ENCODE assay signal across 8 cellular contexts in the genomic region with DNA sequence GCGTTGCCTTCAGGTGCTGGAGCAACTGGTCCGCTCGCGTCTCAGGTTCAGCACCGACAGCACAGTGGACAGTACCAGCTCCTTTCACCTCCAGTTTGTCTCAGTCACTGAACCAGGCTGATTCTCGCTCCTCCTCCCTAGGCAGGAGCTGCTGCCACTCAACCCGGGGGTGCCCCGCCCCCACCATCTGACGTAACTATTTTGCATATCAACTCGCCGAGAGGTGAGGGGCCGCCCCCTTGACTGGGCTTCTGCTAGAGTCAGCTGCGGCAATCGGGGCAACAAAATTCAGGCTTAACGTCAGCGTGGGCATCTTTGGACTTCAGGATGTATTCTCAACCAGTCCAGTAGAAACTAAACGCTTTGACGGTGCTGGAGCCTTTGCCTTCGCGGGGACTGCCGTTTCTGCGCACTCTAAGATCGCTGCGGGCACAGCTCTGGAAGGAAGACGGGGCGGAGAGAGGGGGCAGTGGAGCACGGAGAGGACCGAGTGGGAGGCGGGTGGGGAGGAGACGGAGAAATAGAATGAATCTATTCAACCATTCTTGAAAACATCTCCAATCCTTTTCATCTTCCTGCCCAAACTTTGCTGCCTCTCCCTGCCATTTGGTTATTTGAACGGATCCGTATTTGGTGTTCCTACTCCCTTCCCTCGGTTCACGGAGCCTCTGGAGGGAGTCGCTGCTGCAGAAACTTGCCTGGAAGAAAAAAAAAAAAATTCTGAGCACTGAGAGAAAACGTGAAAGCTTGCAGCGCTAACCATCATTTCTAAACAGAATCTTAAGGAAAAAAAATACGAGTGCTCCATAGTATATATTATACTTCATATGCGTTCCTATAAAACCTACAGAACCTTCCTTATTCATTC. TPM values are rescaled to one million over a fixed set of nuclear protein-coding genes. Genes with fewer than 3 reads are reported as not detected.
DNase-seq lines count a peak whose midpoint lies in the region; ATAC-seq, FAIRE-seq and TF ChIP-seq lines count a peak whose summit lies in the region.

A gene (minus strand): TSS at position 109 of the 868 bp plus-strand sequence. CDS start 52,604 bp downstream, outside the sequence.

- WGBS in H1 (ENCODE audit: extremely low coverage in 1 of 2, insufficient coverage in 1 of 2, insufficient read length in 1 of 2, insufficient replicate concordance in 2 of 2, low coverage in 1 of 2, low lambda C conversion rate in 2 of 2, missing lambda C conversion rate in 1 of 2), 2 experiments = 3% methylated on average over 34 of the region's 39 CpGs; no CpG with 5 or more reads in 1 of the 2 experiments

- H3K36me3 Mint-ChIP-seq in WTC11 (no peaks in the 10 kb centered on the region), memory B cell (no peaks in the 10 kb centered on the region), HFFc6 (ENCODE audit: low read depth) (no peaks in the 10 kb centered on the region)

- no peaks in the 10 kb centered on the region for H3K79me1 ChIP-seq in H1 (ENCODE audit: low read depth, low read length)

- H3K4me3 Mint-ChIP-seq in WTC11 (peak within 1 kb of the TSS; percentile 100), memory B cell (peak within 1 kb of the TSS; percentile 5), HFFc6 (no peak within 1 kb of the TSS)

- peaks cover 19% of the 10 kb centered on the region for H3K4me1 Mint-ChIP-seq in WTC11
- H3K4me1 Mint-ChIP-seq in memory B cell = no peaks in the 10 kb centered on the region
- no peaks in the 10 kb centered on the region for H3K4me1 Mint-ChIP-seq in HFFc6 (ENCODE audit: low read depth)

- H3K27ac Mint-ChIP-seq in WTC11 (peak within 1 kb of the TSS; percentile 98), memory B cell (no peak within 1 kb of the TSS), HFFc6 (no peak within 1 kb of the TSS)

- H2BK120ac ChIP-seq in H1 (replicated peaks; ENCODE audit: low read depth, low read length) = no peak within 1 kb of the TSS

- peak within 1 kb of the TSS; percentile 99 for H2AFZ ChIP-seq in H1 (ENCODE audit: low read length)

- no peak within 1 kb of the TSS for H3K14ac ChIP-seq in H1 (ENCODE audit: insufficient read length)

- H3K23ac ChIP-seq in H1 (ENCODE audit: insufficient read length) = no peak within 1 kb of the TSS

- H3K27me3 Mint-ChIP-seq in WTC11 (ENCODE audit: low read depth) (no peaks in the 10 kb centered on the region), memory B cell (no peaks in the 10 kb centered on the region), HFFc6 (ENCODE audit: insufficient read depth) (no peaks in the 10 kb centered on the region)

- no peak within 1 kb of the TSS for H2BK20ac ChIP-seq in H1 (ENCODE audit: low read length)

- no peak within 1 kb of the TSS for H4K91ac ChIP-seq in H1 (replicated peaks; ENCODE audit: insufficient read length, low read length)

- CTCF ChIA-PET in WTC11 (lab: Charles Lee) = interaction anchor here (1.7 kb wide), 1 partner anchor 298 kb away, joined by 7 read pairs; no protein-coding TSS in a partner anchor
- CTCF ChIA-PET in H1 (lab: Charles Lee; ENCODE audit: partially characterized antibody) = interaction anchor here (0.6 kb wide), 1 partner anchor 1105 kb away, joined by 3 read pairs; no protein-coding TSS in a partner anchor

- peak within 1 kb of the TSS; percentile 53 to 84 (median 62) for H3K9ac ChIP-seq in H1 (replicated peaks in 1 of 4; ENCODE audit: extremely low read depth in 1 of 4, low read depth in 3 of 4, low read length in 3 of 4)

- H3K4me1 ChIP-seq in H1 (replicated peaks in 1 of 4; ENCODE audit: control insufficient read depth in 3 of 4, insufficient read depth in 4 of 4, low read length in 3 of 4) = 0 out of 7 replicates have a peak, but pooled peaks cover 0 to 3% (median 0%) of the 10 kb centered on the region in 4 experiments

- no peak within 1 kb of the TSS for H3K56ac ChIP-seq in H1 (replicated peaks; ENCODE audit: insufficient read length, low read depth, low read length)

- H3K27ac ChIP-seq in H1 (ENCODE audit: low read depth, low read length) = peak within 1 kb of the TSS; percentile 22; the same call in 1 of the 2 replicates

- peak; percentile 85 for FAIRE-seq in H1 (lab: Jason Lieb, UNC)

- POLR2A ChIA-PET in WTC11 (lab: Charles Lee) = interaction anchor here (0.5 to 1.6 kb wide), 4 partner anchors 20 to 1115 kb away, joined by 3 to 4 read pairs (median 4); no protein-coding TSS in a partner anchor
- POLR2A ChIA-PET in H1 (lab: Charles Lee; ENCODE audit: partially characterized antibody) = interaction anchor here (0.6 to 0.7 kb wide), 3 partner anchors 14 to 244 kb away, joined by 3 read pairs; no protein-coding TSS in a partner anchor

- H3K9me3 Mint-ChIP-seq in WTC11 (no peaks in the 10 kb centered on the region), memory B cell (no peaks in the 10 kb centered on the region), HFFc6 (no peaks in the 10 kb centered on the region)

- peak within 1 kb of the TSS; percentile 61 to 76 for H3K4me2 ChIP-seq in H1 (ENCODE audit: insufficient read depth in 1 of 2, low read depth in 2 of 2, low read length in 2 of 2)

- DNase-seq in GM03348 (ENCODE audit: low spot score) = peak; percentile 9
- peak; percentile 11 for DNase-seq in Jurkat, Clone E6-1 (ENCODE audit: low read depth, low spot score)
- peak; percentile 98 for DNase-seq in WTC11 (ENCODE audit: low spot score)
- peak; percentile 94 to 99 for DNase-seq in H1 (ENCODE audit: low read depth in 1 of 2, low spot score in 2 of 2)
- DNase-seq in memory B cell (ENCODE audit: low spot score in 2 of 2) = no peak
- peak; percentile 1 to 3 for DNase-seq in stimulated activated CD8-positive, alpha-beta memory T cell treated with anti-CD3 and anti-CD28 coated beads, Interleukin-15, amount 100 ng/mL, for 48 hours (ENCODE audit: low read depth in 2 of 2)
- DNase-seq in HFFc6 = no peak

- H4K20me1 ChIP-seq in H1 (replicated peaks in 1 of 2; ENCODE audit: control insufficient read depth in 1 of 2, insufficient read depth in 2 of 2, low read length in 2 of 2) = no peaks in the 10 kb centered on the region

- H3K4ac ChIP-seq in H1 (replicated peaks; ENCODE audit: insufficient read length, low read depth, low read length) = no peak within 1 kb of the TSS

- H3K36me3 ChIP-seq in H1 (ENCODE audit: control insufficient read depth in 2 of 4, insufficient read depth in 4 of 4, low read length in 3 of 4) = no peaks in the 10 kb centered on the region

- no peaks in the 10 kb centered on the region for H3K9me3 ChIP-seq in H1 (ENCODE audit: insufficient read depth in 2 of 2, low read depth in 1 of 2, low read length in 1 of 2)

- no peaks in the 10 kb centered on the region for H3K27me3 ChIP-seq in H1 (replicated peaks in 1 of 4; ENCODE audit: control insufficient read depth in 3 of 4, extremely low read depth in 1 of 4, insufficient read depth in 3 of 4, low read length in 3 of 4)

- H3K23me2 ChIP-seq in H1 (ENCODE audit: low read depth, low read length) = no peaks in the 10 kb centered on the region

- peak within 1 kb of the TSS; percentile 40 for H4K5ac ChIP-seq in H1 (ENCODE audit: insufficient read length, low read depth, low read length)

- peak; percentile 80 for ATAC-seq in GM21723 (IDR thresholded peaks at IDR 0.05; ENCODE audit: unreplicated experiment)
- ATAC-seq in WTC11 = peak; percentile 98
- ATAC-seq in memory B cell (ENCODE audit: low read depth) = peak; percentile 31

- H2BK12ac ChIP-seq in H1 (ENCODE audit: low read depth, low read length) = peak within 1 kb of the TSS; percentile 52

- peak within 1 kb of the TSS; percentile 92; the same call in 1 of the 2 replicates for H4K8ac ChIP-seq in H1 (ENCODE audit: extremely low read depth, insufficient read depth, low read length)

- 0 out of 2 replicates have a peak within 1 kb of the TSS, but pooled peaks have one; percentile 13 for H2BK5ac ChIP-seq in H1 (ENCODE audit: low read depth, low read length)

- TF ChIP-seq CTCF in WTC11 (IDR thresholded peaks at IDR 0.05) (no peak), H1 (IDR thresholded peaks at IDR 0.05; ENCODE audit: control extremely low read depth in 1 of 3, insufficient read depth in 1 of 3, low read depth in 1 of 3, low read length in 3 of 3) (no peak), HFFc6 (IDR thresholded peaks at IDR 0.05) (no peak)

- peak in 1 of 2 experiments; percentile 39; a peak in 1 of 3 replicates for TF ChIP-seq EP300 in H1 (IDR thresholded peaks at IDR 0.05; ENCODE audit: borderline replicate concordance in 1 of 2, low read depth in 2 of 2, low read length in 2 of 2)

- peak within 1 kb of the TSS; percentile 14 for H3K4me3 ChIP-seq in Jurkat, Clone E6-1 (ENCODE audit: low read length)
- H3K4me3 ChIP-seq in H1 (ENCODE audit: extremely low read depth in 1 of 4, insufficient read depth in 2 of 4, low read depth in 3 of 4, low read length in 4 of 4) = peak within 1 kb of the TSS; percentile 67 to 94 (median 88)

- peak in 1 of 2 experiments; percentile 62; a peak in 1 of 3 replicates for TF ChIP-seq POLR2A in H1 (IDR thresholded peaks at IDR 0.05; ENCODE audit: control extremely low read depth in 1 of 2, low read depth in 2 of 2, low read length in 2 of 2)

- no peak within 1 kb of the TSS for H2AK5ac ChIP-seq in H1 (ENCODE audit: low read depth, low read length)

- no peak within 1 kb of the TSS; the same call in 1 of the 2 replicates for H2BK15ac ChIP-seq in H1 (ENCODE audit: low read length)

- peak in 1 of 2 experiments; percentile 2; a peak in 3 of 4 replicates for TF ChIP-seq RAD21 in H1 (IDR thresholded peaks at IDR 0.05 in 1 of 2, conservative IDR thresholded peaks at IDR 0.05 in 1 of 2; ENCODE audit: low read depth in 2 of 2, low read length in 2 of 2)

- no peaks in the 10 kb centered on the region for H3K79me2 ChIP-seq in H1 (ENCODE audit: control insufficient read depth in 1 of 2, insufficient read depth in 2 of 2, low read length in 2 of 2)

- H3K18ac ChIP-seq in H1 (ENCODE audit: extremely low read depth, low read length) = 0 out of 2 replicates have a peak within 1 kb of the TSS, but pooled peaks have one; percentile 9

TF ChIP-seq in WTC11, 78 proteins besides CTCF, POLR2A, EP300 and RAD21 (continues in another document):
- TF ChIP-seq ESRRA (CRISPR knock-in tag; IDR thresholded peaks at IDR 0.05; ENCODE audit: borderline replicate concordance) = no peak

TF ChIP-seq in H1, 55 proteins besides CTCF, POLR2A, EP300 and RAD21 (continues in another document):
- peak; percentile 29; the same call in 1 of the 2 replicates for TF ChIP-seq TBP (IDR thresholded peaks at IDR 0.05; ENCODE audit: low read depth, low read length)

RNA-seq across cellular contexts. Expression of the gene that starts here (rescaled TPM):
- polyA plus RNA-seq in Jurkat, Clone E6-1 (2012; ENCODE audit: insufficient read depth, insufficient read length) = not detected
- total RNA-seq in WTC11 (2021) = 0.44 to 0.55 TPM (median 0.53 TPM) in 3 replicates
- 0.19 and 0.32 TPM in 2 replicates for total RNA-seq in H1 (2021; fragmentation: NEBNext Ultra II Directional; extraction: Animal tissue kit (Norgen Biotek cat#: 25700))
- polyA plus RNA-seq in H1 (2011; rRNA removed) = 0.05 and 0.09 TPM in 2 replicates
- 0.09 TPM for polyA plus RNA-seq in H1 (2011; cell fraction: cytosol; rRNA removed)
- polyA plus RNA-seq in H1 (2011; cell fraction: nucleus; rRNA removed) = 0.16 TPM
- polyA plus RNA-seq in H1 (2012, experiment 1 of 2) = 0.24 to 0.46 TPM (median 0.32 TPM) in 4 replicates
- not detected for polyA plus RNA-seq in H1 (2012, experiment 2 of 2)
- polyA plus RNA-seq in H1 (2013, experiment 1 of 2) = 0.41 TPM
- 0.44 TPM for polyA plus RNA-seq in H1 (2013, experiment 2 of 2)
- 0.32 and 1.2 TPM in 2 replicates for polyA minus RNA-seq in H1 (2011; rRNA and poly(A)+ RNA removed)
- polyA minus RNA-seq in H1 (2011; cell fraction: cytosol; rRNA and poly(A)+ RNA removed) = not detected
- polyA minus RNA-seq in H1 (2011; cell fraction: nucleus; rRNA and poly(A)+ RNA removed) = 1.3 TPM
- not detected for total RNA-seq in HFFc6 (2021; fragmentation: NEBNext Ultra II Directional; extraction: Animal tissue kit (Norgen Biotek cat#: 25700))

Comparison
In these comparisons a context has a peak if more than half of its experiments do, and no peak if none do; other contexts are left out.
1. Peak in DNase-seq and ATAC-seq in WTC11; RNA of the gene not detected or under 1 TPM.
2. DNase-seq: peak in GM03348 (single experiment), Jurkat, Clone E6-1 (single experiment), H1 (2 of 2) and stimulated activated CD8-positive, alpha-beta memory T cell treated with anti-CD3 and anti-CD28 coated beads, Interleukin-15, amount 100 ng/mL, for 48 hours (2 of 2); none in memory B cell (0 of 2) and HFFc6 (single experiment).
3. ATAC-seq: peak in every context shown above with its lines; median percentile 98 in WTC11; 80 in GM21723; 31 in memory B cell.